ENCODE assay signal across 10 cellular contexts in the genomic region with DNA sequence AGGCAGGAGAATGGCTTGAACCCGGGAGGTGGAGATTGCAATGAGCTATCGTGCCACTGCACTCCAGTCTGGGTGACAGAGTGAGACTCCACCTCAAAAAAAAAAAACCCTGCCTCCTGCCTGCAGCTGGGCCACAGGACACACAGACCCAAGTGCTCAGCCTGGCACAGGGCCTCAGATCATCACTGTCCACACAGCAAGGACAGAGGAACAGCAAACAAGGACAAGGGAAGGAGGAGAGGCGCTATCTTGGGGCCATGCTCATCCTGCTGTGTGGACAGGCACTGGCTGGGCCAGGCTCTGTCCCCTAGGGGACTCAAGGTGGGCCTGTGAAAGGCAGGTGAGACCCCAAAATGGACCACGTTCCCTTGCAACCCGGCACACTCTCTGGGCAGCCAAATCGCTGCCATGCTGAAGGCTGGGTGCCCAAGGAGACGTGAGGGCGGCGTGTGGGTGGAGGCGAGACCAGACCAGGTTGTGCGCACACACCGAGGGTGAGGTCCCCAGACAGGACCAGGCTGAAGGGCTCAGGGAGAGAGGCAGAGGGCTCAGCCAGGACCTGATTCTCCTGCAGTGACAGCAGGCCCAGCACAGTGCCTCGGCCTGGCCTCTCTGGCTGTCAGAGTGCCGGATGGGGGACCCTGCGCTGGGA. TPM values are rescaled to one million over a fixed set of nuclear protein-coding genes. Genes with fewer than 3 reads are reported as not detected.
DNase-seq lines count a peak whose midpoint lies in the region; ATAC-seq and TF ChIP-seq lines count a peak whose summit lies in the region.
"Had no signal": no experiment of that assay in that cellular context is flagged by ENCODE, and none has a peak within 500 bp of the region (broad histone marks: within the 10 kb centered on the region; RNA-seq: fewer than 3 reads in every experiment).

No MANE protein-coding gene starts in this region.

- TF ChIP-seq POLR2A in uterus (IDR thresholded peaks at IDR 0.05) (no peak), tibial nerve (IDR thresholded peaks at IDR 0.05) (no peak)

- H3K4me3 Mint-ChIP-seq in natural killer cell: peak overlapping the region; percentile 42
- no peak overlapping the region for H3K4me3 Mint-ChIP-seq in natural killer cell treated with Interleukin-12 subunit alpha and Interleukin-12 subunit beta and Interleukin-15 and Interleukin-18, amount 100 ng/mL, for 72 hours
- no peak overlapping the region for H3K4me3 Mint-ChIP-seq in chondrocyte (ENCODE audit: unreplicated experiment)

- intact Hi-C loops in natural killer cell (cut with micrococcal nuclease): no loop called here
- intact Hi-C loops in mucosa of descending colon (cut with DNase I, micrococcal nuclease): no loop called here
- intact Hi-C loops in uterus (cut with DNase I; ENCODE audit: low total_unique reads): no loop called here

- H3K27me3 Mint-ChIP-seq in natural killer cell (ENCODE audit: low read depth in 2 of 2): no peaks in the 10 kb centered on the region
- no peaks in the 10 kb centered on the region for H3K27me3 Mint-ChIP-seq in natural killer cell treated with Interleukin-12 subunit alpha and Interleukin-12 subunit beta and Interleukin-15 and Interleukin-18, amount 100 ng/mL, for 72 hours
- no peaks in the 10 kb centered on the region for H3K27me3 Mint-ChIP-seq in chondrocyte (ENCODE audit: low read depth)

- H3K27ac Mint-ChIP-seq in natural killer cell (peak overlapping the region in 1 of 2 donors; percentile 96), chondrocyte (ENCODE audit: unreplicated experiment) (peak overlapping the region; percentile 83)
- H3K27ac Mint-ChIP-seq in natural killer cell treated with Interleukin-12 subunit alpha and Interleukin-12 subunit beta and Interleukin-15 and Interleukin-18, amount 100 ng/mL, for 72 hours: no peak overlapping the region

- ATAC-seq in natural killer cell (no peak), mucosa of descending colon (no peak)
- ATAC-seq in natural killer cell treated with Interleukin-12 subunit alpha and Interleukin-12 subunit beta and Interleukin-15 and Interleukin-18, amount 100 ng/mL, for 72 hours: no peak

- WGBS in tibial nerve, 2 donors: 83 to 89% methylated on average over 10 to 14 of the region's 15 CpGs

- TF ChIP-seq EP300 in tibial nerve (IDR thresholded peaks at IDR 0.05): no peak

- TF ChIP-seq CTCF in natural killer cell (IDR thresholded peaks at IDR 0.05): no peak
- no peak for TF ChIP-seq CTCF in chondrocyte (IDR thresholded peaks at IDR 0.05)
- no peak for TF ChIP-seq CTCF in mucosa of descending colon (IDR thresholded peaks at IDR 0.05)
- no peak for TF ChIP-seq CTCF in uterus (IDR thresholded peaks at IDR 0.05)
- no peak for TF ChIP-seq CTCF in tibial nerve (IDR thresholded peaks at IDR 0.05)

- H3K9me3 Mint-ChIP-seq in natural killer cell (no peaks in the 10 kb centered on the region), chondrocyte (ENCODE audit: low read depth) (no peaks in the 10 kb centered on the region)
- H3K9me3 Mint-ChIP-seq in natural killer cell treated with Interleukin-12 subunit alpha and Interleukin-12 subunit beta and Interleukin-15 and Interleukin-18, amount 100 ng/mL, for 72 hours: no peaks in the 10 kb centered on the region

- H3K4me1 Mint-ChIP-seq in natural killer cell: peaks cover 25 to 36% of the 10 kb centered on the region in 2 donors
- peaks cover 26 to 28% of the 10 kb centered on the region in 2 donors for H3K4me1 Mint-ChIP-seq in natural killer cell treated with Interleukin-12 subunit alpha and Interleukin-12 subunit beta and Interleukin-15 and Interleukin-18, amount 100 ng/mL, for 72 hours (ENCODE audit: low read depth in 2 of 2)
- peaks cover 30% of the 10 kb centered on the region for H3K4me1 Mint-ChIP-seq in chondrocyte (ENCODE audit: low read depth)

- H3K4me1 ChIP-seq in mucosa of descending colon (ENCODE audit: low read depth) (peaks cover 40% of the 10 kb centered on the region), uterus (peaks cover 4 to 33% of the 10 kb centered on the region in 2 donors), tibial nerve (peaks cover 0 to 71% (median 53%) of the 10 kb centered on the region in 4 donors)

- H3K27me3 ChIP-seq in uterus (no peaks in the 10 kb centered on the region), tibial nerve (no peaks in the 10 kb centered on the region)

- H3K36me3 ChIP-seq in mucosa of descending colon (ENCODE audit: low read depth) (no peaks in the 10 kb centered on the region), uterus (no peaks in the 10 kb centered on the region), tibial nerve (peaks cover 0 to 45% (median 10%) of the 10 kb centered on the region in 3 donors)

- DNase-seq in natural killer cell: no peak
- DNase-seq in natural killer cell treated with Interleukin-12 subunit alpha and Interleukin-12 subunit beta and Interleukin-15 and Interleukin-18, amount 100 ng/mL, for 72 hours (ENCODE audit: low spot score): no peak
- peak; percentile 73 for DNase-seq in chondrocyte (ENCODE audit: low spot score)
- DNase-seq in mucosa of descending colon: peak in 2 of 3 donors; percentile 20 to 55
- DNase-seq in uterus: no peak
- no peak for DNase-seq in HuH-7.5 (ENCODE audit: low spot score)
- DNase-seq in NCI-H2029 (lab: John Stamatoyannopoulos, UW): no peak
- no peak for DNase-seq in tibial nerve (ENCODE audit: low spot score in 2 of 2)
- DNase-seq: foreskin fibroblast, NCI-H187 treated with DMSO at 0.1 percent for 48 hours had no signal

- H3K36me3 Mint-ChIP-seq in natural killer cell: no peaks in the 10 kb centered on the region
- no peaks in the 10 kb centered on the region for H3K36me3 Mint-ChIP-seq in natural killer cell treated with Interleukin-12 subunit alpha and Interleukin-12 subunit beta and Interleukin-15 and Interleukin-18, amount 100 ng/mL, for 72 hours
- peaks cover 3% of the 10 kb centered on the region for H3K36me3 Mint-ChIP-seq in chondrocyte (ENCODE audit: low read depth)

- H3K9me3 ChIP-seq in mucosa of descending colon: no peaks in the 10 kb centered on the region
- no peaks in the 10 kb centered on the region for H3K9me3 ChIP-seq in uterus
- H3K9me3 ChIP-seq in tibial nerve: no peaks in the 10 kb centered on the region

- H3K4me3 ChIP-seq in mucosa of descending colon (no peak overlapping the region), uterus (no peak overlapping the region), tibial nerve (no peak overlapping the region)

- H3K27ac ChIP-seq in uterus (peak overlapping the region; percentile 89 to 98), tibial nerve (peak overlapping the region in 2 of 4 donors; percentile 81 to 90)

RNA-seq across cellular contexts. Expression of a gene that starts 9.1 kb away (rescaled TPM):
- total RNA-seq in natural killer cell: 10 to 100 TPM; 49.9 to 58.1 (median 49.9) TPM
- 10 to 100 TPM; 32.6 to 52.9 TPM for total RNA-seq in natural killer cell treated with Interleukin-12 subunit alpha and Interleukin-12 subunit beta and Interleukin-15 and Interleukin-18, amount 100 ng/mL, for 72 hours
- 24.3 to 27.5 TPM (median 27.2 TPM) in 3 replicates for total RNA-seq in chondrocyte
- total RNA-seq in mucosa of descending colon: 10 to 100 TPM; 37.4 to 57.8 (median 43.6) TPM
- 10 to 100 TPM; 21.8 to 64.6 (median 23.5) TPM for total RNA-seq in uterus
- 10 to 100 TPM; 31.2 to 96.0 (median 50.0) TPM for total RNA-seq in tibial nerve

RNA-seq across cellular contexts. Expression of a gene that starts 22.6 kb away (rescaled TPM):
- total RNA-seq in natural killer cell (10 to 100 TPM; 11.5 to 16.8 (median 13.8) TPM), chondrocyte (36.5 to 44.3 TPM (median 37.2 TPM) in 3 replicates), mucosa of descending colon (10 to 100 TPM in 1 of 3 donors, 1 to 10 TPM in 2; 1.8 to 14.7 (median 3.9) TPM), uterus (10 to 100 TPM in 3 of 4 donors, 1 to 10 TPM in 1; 4.7 to 23.3 (median 17.4) TPM), tibial nerve (10 to 100 TPM in 2 of 4 donors, 1 to 10 TPM in 2; 8.3 to 18.3 (median 11.7) TPM)
- 10 to 100 TPM in 1 of 2 donors, 1 to 10 TPM in 1; 9.6 to 13.8 TPM for total RNA-seq in natural killer cell treated with Interleukin-12 subunit alpha and Interleukin-12 subunit beta and Interleukin-15 and Interleukin-18, amount 100 ng/mL, for 72 hours

RNA-seq across cellular contexts. Expression of a gene that starts 32.3 kb away (rescaled TPM):
- total RNA-seq in natural killer cell (10 to 100 TPM; 15.2 to 22.3 (median 17.6) TPM), chondrocyte (3.8 to 4.7 TPM (median 4.3 TPM) in 3 replicates), mucosa of descending colon (1 to 10 TPM; 3.8 to 7.9 (median 5.6) TPM), uterus (1 to 10 TPM in 2 of 4 donors, under 1 TPM in 1, not detected in 1; 0.83 to 7.6 (median 1.2) TPM), tibial nerve (1 to 10 TPM; 1.3 to 5.1 (median 2.8) TPM)
- 10 to 100 TPM; 33.3 to 33.6 TPM for total RNA-seq in natural killer cell treated with Interleukin-12 subunit alpha and Interleukin-12 subunit beta and Interleukin-15 and Interleukin-18, amount 100 ng/mL, for 72 hours

RNA-seq across cellular contexts. Expression of a gene that starts 33.8 kb away (rescaled TPM):
- total RNA-seq in natural killer cell: 10 to 100 TPM; 52.7 to 63.0 (median 55.0) TPM
- total RNA-seq in natural killer cell treated with Interleukin-12 subunit alpha and Interleukin-12 subunit beta and Interleukin-15 and Interleukin-18, amount 100 ng/mL, for 72 hours: 10 to 100 TPM; 65.9 to 87.7 TPM
- total RNA-seq in chondrocyte: 49.0 to 56.6 TPM (median 49.5 TPM) in 3 replicates
- total RNA-seq in mucosa of descending colon: 10 to 100 TPM; 51.2 to 64.4 (median 59.1) TPM
- 10 to 100 TPM; 28.5 to 73.0 (median 69.6) TPM for total RNA-seq in uterus
- total RNA-seq in tibial nerve: 10 to 100 TPM; 70.5 to 77.0 (median 73.8) TPM

RNA-seq across cellular contexts. Expression of a gene that starts 52.2 kb away (rescaled TPM):
- total RNA-seq in natural killer cell (10 to 100 TPM; 27.5 to 45.1 (median 42.8) TPM), chondrocyte (44.2 to 46.6 TPM (median 45.1 TPM) in 3 replicates), mucosa of descending colon (10 to 100 TPM; 57.5 to 65.9 (median 65.4) TPM), uterus (10 to 100 TPM; 10.9 to 39.8 (median 25.6) TPM), tibial nerve (10 to 100 TPM; 30.6 to 40.2 (median 32.1) TPM)
- 10 to 100 TPM; 67.6 to 89.1 TPM for total RNA-seq in natural killer cell treated with Interleukin-12 subunit alpha and Interleukin-12 subunit beta and Interleukin-15 and Interleukin-18, amount 100 ng/mL, for 72 hours

Comparison
In these comparisons a context has a peak if more than half of its experiments do, and no peak if none do; other contexts are left out.
1. DNase-seq: peak in chondrocyte (single experiment) and mucosa of descending colon (2 of 3); none in natural killer cell (single experiment), natural killer cell treated with Interleukin-12 subunit alpha and Interleukin-12 subunit beta and Interleukin-15 and Interleukin-18, amount 100 ng/mL, for 72 hours (single experiment), uterus (0 of 2), HuH-7.5 (single experiment), NCI-H2029 (single experiment) and tibial nerve (0 of 2).